18 cellular contexts compared by ENCODE assay signal in genomic region chr19:4313847-4314629, GRCh38. TPM values are rescaled to one million over a fixed set of nuclear protein-coding genes. Genes with fewer than 3 reads are reported as not detected.
"Had no signal": no experiment of that assay in that cellular context is flagged by ENCODE, and none has a peak within 500 bp of the region (broad histone marks: within the 10 kb centered on the region; RNA-seq: fewer than 3 reads in every experiment).

No MANE protein-coding gene starts in this region.

RNA-seq across cellular contexts. Expression of gene FSD1, which starts 9.6 kb away (rescaled TPM):
- total RNA-seq: left ventricle myocardium superior, mesenteric fat pad, omental fat pad, right atrium auricular region, suprapubic skin, thyroid gland, ureter had no signal

RNA-seq across cellular contexts. Expression of gene TMIGD2, which starts 11.8 kb away (rescaled TPM):
- total RNA-seq: cardiac septum, dermis blood vessel endothelial cell, foreskin keratinocyte, hepatocyte, left ventricle myocardium superior, lung microvascular endothelial cell, neural crest cell, progenitor cell of endocrine pancreas, suprapubic skin, thyroid gland, vagina had no signal
- polyA plus RNA-seq: foreskin keratinocyte, hepatocyte had no signal

RNA-seq across cellular contexts. Expression of gene SHD, which starts 35.0 kb away (rescaled TPM):
- total RNA-seq: cardiac septum, dermis blood vessel endothelial cell, foreskin keratinocyte, gastroesophageal sphincter, hepatocyte, kidney, left ventricle myocardium superior, lung microvascular endothelial cell, mesenteric fat pad, suprapubic skin, thyroid gland, ureter, vagina had no signal
- polyA plus RNA-seq: foreskin keratinocyte, heart left ventricle had no signal
